14 cellular contexts compared by ENCODE assay signal in the genomic region with DNA sequence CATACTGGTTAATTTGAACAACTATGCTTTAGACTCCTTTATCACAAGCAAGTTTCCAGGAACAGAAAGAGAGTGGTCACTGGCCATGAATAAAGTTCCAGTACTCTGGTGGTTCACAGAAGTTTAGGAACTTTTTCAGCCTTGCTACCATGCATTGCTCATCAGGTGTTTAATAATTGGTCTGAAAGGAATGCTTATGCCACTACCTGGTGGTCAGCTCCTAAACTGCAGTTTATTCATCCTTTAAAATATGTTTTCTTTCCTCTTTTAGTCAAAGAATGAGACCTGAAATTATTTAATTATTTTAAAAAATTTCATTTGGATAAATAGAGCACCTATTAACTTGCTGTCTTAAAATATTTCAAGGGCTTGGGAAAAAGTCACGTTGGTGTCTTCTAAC.
A peak's percentile ranks its signal among the peaks of the same experiment; 100 is the strongest.
DNase-seq lines count a peak whose midpoint lies in the region; ATAC-seq and TF ChIP-seq lines count a peak whose summit lies in the region.
"Had no signal": no experiment of that assay in that cellular context is flagged by ENCODE, and none has a peak within 500 bp of the region (broad histone marks: within the 10 kb centered on the region; RNA-seq: fewer than 3 reads in every experiment).

No MANE protein-coding gene starts in this region.

- TF ChIP-seq CTCF in CD4-positive, alpha-beta T cell (IDR thresholded peaks at IDR 0.05): peak; percentile 31
- TF ChIP-seq CTCF in LNCaP clone FGC (IDR thresholded peaks at IDR 0.05; ENCODE audit: control insufficient read depth, extremely low read depth, insufficient read depth) (peak; percentile 50), foreskin fibroblast (IDR thresholded peaks at IDR 0.05; ENCODE audit: low read depth, low read length) (no peak), ascending aorta (IDR thresholded peaks at IDR 0.05) (peak in 1 of 3 experiments; percentile 15)

- CTCF ChIA-PET in CD4-positive, alpha-beta T cell (lab: Charles Lee): interaction anchor here (0.7 to 2.4 kb wide), 6 partner anchors 13 to 636 kb away, joined by 3 to 27 read pairs (median 4); no protein-coding TSS in a partner anchor

- no peak overlapping the region for H3K27ac ChIP-seq in CD4-positive, alpha-beta T cell (ENCODE audit: low read depth, low read length)
- no peak overlapping the region for H3K27ac ChIP-seq in ascending aorta
- H3K27ac ChIP-seq: right atrium auricular region had no signal

- H3K4me1 ChIP-seq in ascending aorta: no peaks in the 10 kb centered on the region
- H3K4me1 ChIP-seq: right atrium auricular region had no signal

- H3K4me3 Mint-ChIP-seq in CD4-positive, alpha-beta T cell: no peak overlapping the region
- H3K4me3 Mint-ChIP-seq: stimulated activated naive CD8-positive, alpha-beta T cell treated with anti-CD3 and anti-CD28 coated beads, Interleukin-15, amount 100 ng/mL, for 72 hours had no signal

- H3K27me3 Mint-ChIP-seq in CD4-positive, alpha-beta T cell: no peaks in the 10 kb centered on the region
- H3K27me3 Mint-ChIP-seq: stimulated activated naive CD8-positive, alpha-beta T cell treated with anti-CD3 and anti-CD28 coated beads, Interleukin-15, amount 100 ng/mL, for 72 hours had no signal

- intact Hi-C loops in CD4-positive, alpha-beta T cell (cut with DNase I, micrococcal nuclease): loop anchor here (1.0 to 5.0 kb wide), 3 partner anchors 16 to 66 kb away; no protein-coding TSS in a partner anchor
- intact Hi-C loops in ascending aorta (cut with DNase I): no loop called here

- no peak overlapping the region for H3K4me3 ChIP-seq in LNCaP clone FGC (ENCODE audit: low read depth, low read length)
- H3K4me3 ChIP-seq in foreskin fibroblast (ENCODE audit: low read depth in 1 of 2, low read length in 2 of 2): no peak overlapping the region
- H3K4me3 ChIP-seq in ascending aorta: no peak overlapping the region
- H3K4me3 ChIP-seq: mucosa of descending colon, right atrium auricular region had no signal

- POLR2A ChIA-PET in CD4-positive, alpha-beta T cell (lab: Charles Lee): interaction anchor here (1.2 to 1.3 kb wide), 2 partner anchors 14 to 16 kb away, joined by 3 to 4 read pairs; no protein-coding TSS in a partner anchor

- peaks cover 12% of the 10 kb centered on the region for H3K4me1 Mint-ChIP-seq in CD4-positive, alpha-beta T cell (ENCODE audit: low read depth)

- no peaks in the 10 kb centered on the region for H3K36me3 Mint-ChIP-seq in CD4-positive, alpha-beta T cell (ENCODE audit: low read depth)

- H3K36me3 ChIP-seq in ascending aorta: no peaks in the 10 kb centered on the region
- H3K36me3 ChIP-seq: right atrium auricular region had no signal

- H3K27me3 ChIP-seq in CD4-positive, alpha-beta T cell (ENCODE audit: control insufficient read depth, insufficient read depth, low read length): no peaks in the 10 kb centered on the region
- no peaks in the 10 kb centered on the region for H3K27me3 ChIP-seq in ascending aorta
- H3K27me3 ChIP-seq: right atrium auricular region had no signal

- H3K9me3 Mint-ChIP-seq in CD4-positive, alpha-beta T cell: no peaks in the 10 kb centered on the region
- H3K9me3 Mint-ChIP-seq: stimulated activated naive CD8-positive, alpha-beta T cell treated with anti-CD3 and anti-CD28 coated beads, Interleukin-15, amount 100 ng/mL, for 72 hours had no signal

- no peak for ATAC-seq in CD4-positive, alpha-beta T cell (ENCODE audit: poor library complexity)
- no peak for ATAC-seq in GM19397 (IDR thresholded peaks at IDR 0.05; ENCODE audit: unreplicated experiment)
- ATAC-seq: mucosa of descending colon; stimulated activated naive CD8-positive, alpha-beta T cell treated with anti-CD3 and anti-CD28 coated beads, Interleukin-15, amount 100 ng/mL, for 72 hours had no signal

- DNase-seq in CD4-positive, alpha-beta T cell: no peak
- no peak for DNase-seq in LNCaP clone FGC (ENCODE audit: low read depth)
- DNase-seq in central memory CD4-positive, alpha-beta T cell: peak; percentile 16
- peak; percentile 28 to 63 for DNase-seq in lung microvascular endothelial cell (ENCODE audit: low read depth in 2 of 2)
- no peak for DNase-seq in foreskin fibroblast
- DNase-seq in activated CD4-positive, alpha-beta T cell treated with anti-CD3 and anti-CD28 coated beads for 48 hours: no peak
- no peak for DNase-seq in ascending aorta (ENCODE audit: low spot score in 2 of 2)
- DNase-seq: hippocampal formation; mucosa of descending colon; NCI-H2171; RPMI8226; stimulated activated naive CD8-positive, alpha-beta T cell treated with anti-CD3 and anti-CD28 coated beads, Interleukin-15, amount 100 ng/mL, for 72 hours had no signal

- no peak overlapping the region for H3K27ac Mint-ChIP-seq in CD4-positive, alpha-beta T cell

- H3K9me3 ChIP-seq in CD4-positive, alpha-beta T cell (ENCODE audit: control insufficient read depth, low read length): no peaks in the 10 kb centered on the region
- H3K9me3 ChIP-seq in ascending aorta: no peaks in the 10 kb centered on the region
- H3K9me3 ChIP-seq: mucosa of descending colon, right atrium auricular region had no signal

Comparison
In these comparisons a context has a peak if more than half of its experiments do, and no peak if none do; other contexts are left out.
1. DNase-seq: peak in central memory CD4-positive, alpha-beta T cell (single experiment) and lung microvascular endothelial cell (2 of 2); none in CD4-positive, alpha-beta T cell (0 of 10), LNCaP clone FGC (single experiment), foreskin fibroblast (0 of 2), activated CD4-positive, alpha-beta T cell treated with anti-CD3 and anti-CD28 coated beads for 48 hours (single experiment) and ascending aorta (0 of 2).